ENCODE assay signal across 8 cellular contexts in genomic region chr2:201257941-201258665, GRCh38. TPM values are rescaled to one million over a fixed set of nuclear protein-coding genes. Genes with fewer than 3 reads are reported as not detected.
A peak's percentile ranks its signal among the peaks of the same experiment; 100 is the strongest.
DNase-seq lines count a peak whose midpoint lies in the region; ATAC-seq and TF ChIP-seq lines count a peak whose summit lies in the region.

No MANE protein-coding gene starts in this region.

- H3K27me3 ChIP-seq in CD4-positive, alpha-beta memory T cell (ENCODE audit: insufficient read depth, low read length) = no peaks in the 10 kb centered on the region
- no peaks in the 10 kb centered on the region for H3K27me3 ChIP-seq in HL-60 (ENCODE audit: insufficient read depth, poor library complexity, severe bottlenecking)
- H3K27me3 ChIP-seq in rectal smooth muscle tissue (ENCODE audit: control insufficient read depth, insufficient read depth, low read length) = no peaks in the 10 kb centered on the region
- no peaks in the 10 kb centered on the region for H3K27me3 ChIP-seq in uterus

- H3K27ac Mint-ChIP-seq in CD4-positive, alpha-beta memory T cell = peak overlapping the region; percentile 95 to 100 (median 99)
- peak overlapping the region; percentile 97 for H3K27ac Mint-ChIP-seq in activated naive CD4-positive, alpha-beta T cell treated with anti-CD3 and anti-CD28 coated beads, Interleukin-2, amount 50 U/mL, for 24 hours

- H3K9me3 ChIP-seq in CD4-positive, alpha-beta memory T cell (ENCODE audit: control insufficient read depth in 1 of 2, low read length in 2 of 2) = no peaks in the 10 kb centered on the region
- H3K9me3 ChIP-seq in uterus = no peaks in the 10 kb centered on the region

- H3K27ac ChIP-seq in CD4-positive, alpha-beta memory T cell (ENCODE audit: low read depth, low read length) = peak overlapping the region; percentile 86
- peak overlapping the region; percentile 99 for H3K27ac ChIP-seq in HL-60 (replicated peaks)
- H3K27ac ChIP-seq in rectal smooth muscle tissue (ENCODE audit: low read depth, low read length) = peak overlapping the region; percentile 89
- peak overlapping the region; percentile 80 to 94 for H3K27ac ChIP-seq in uterus

- peaks cover 40 to 81% (median 61%) of the 10 kb centered on the region in 4 donors for H3K4me1 Mint-ChIP-seq in CD4-positive, alpha-beta memory T cell
- peaks cover 81% of the 10 kb centered on the region for H3K4me1 Mint-ChIP-seq in activated naive CD4-positive, alpha-beta T cell treated with anti-CD3 and anti-CD28 coated beads, Interleukin-2, amount 50 U/mL, for 24 hours

- intact Hi-C loops in CD4-positive, alpha-beta memory T cell (cut with micrococcal nuclease) = loop anchor here (1.0 to 5.0 kb wide), 7 partner anchors 22 to 774 kb away; partner anchors contain the start of genes CASP10, FZD7, STRADB and TRAK2
- intact Hi-C loops in cardiac septum (cut with DNase I) (no loop called here), uterus (cut with DNase I; ENCODE audit: low total_unique reads) (no loop called here)

- POLR2A ChIA-PET in CD4-positive, alpha-beta memory T cell (lab: Charles Lee; ENCODE audit: partially characterized antibody) = interaction anchor here (0.6 to 14.9 kb wide), 20 partner anchors 9 to 1007 kb away, joined by 3 to 249 read pairs (median 5); partner anchors contain the start of genes CASP10, CFLAR, CLK1 and NOP58

- ATAC-seq in GM19467 (IDR thresholded peaks at IDR 0.05; ENCODE audit: unreplicated experiment) (peak; percentile 57), SK-N-SH treated with all-trans-retinoic acid at 6 μM for 48 hours (peak; percentile 87)

- H3K9ac ChIP-seq in rectal smooth muscle tissue (ENCODE audit: low read length) = peak overlapping the region; percentile 70

- peaks cover 18 to 21% of the 10 kb centered on the region in 2 donors for H3K36me3 Mint-ChIP-seq in CD4-positive, alpha-beta memory T cell
- H3K36me3 Mint-ChIP-seq in activated naive CD4-positive, alpha-beta T cell treated with anti-CD3 and anti-CD28 coated beads, Interleukin-2, amount 50 U/mL, for 24 hours = peaks cover 2% of the 10 kb centered on the region

- H3K4me3 ChIP-seq in CD4-positive, alpha-beta memory T cell (ENCODE audit: low read length in 2 of 2) = peak overlapping the region; percentile 57 to 58
- H3K4me3 ChIP-seq in HL-60 (replicated peaks; ENCODE audit: insufficient read depth, low read length) = peak overlapping the region; percentile 36
- peak overlapping the region; percentile 92 for H3K4me3 ChIP-seq in rectal smooth muscle tissue (ENCODE audit: low read length)
- peak overlapping the region; percentile 52 to 65 for H3K4me3 ChIP-seq in uterus

- CTCF ChIA-PET in CD4-positive, alpha-beta memory T cell (lab: Charles Lee; ENCODE audit: partially characterized antibody) = interaction anchor here (1.0 to 8.7 kb wide), 4 partner anchors 21 to 106 kb away, joined by 3 to 72 read pairs (median 44); no protein-coding TSS in a partner anchor

- TF ChIP-seq POLR2A in uterus (IDR thresholded peaks at IDR 0.05) = peak; percentile 17 to 31

- H3K4me3 Mint-ChIP-seq in CD4-positive, alpha-beta memory T cell = peak overlapping the region; percentile 89 to 93 (median 92)
- peak overlapping the region; percentile 89 for H3K4me3 Mint-ChIP-seq in activated naive CD4-positive, alpha-beta T cell treated with anti-CD3 and anti-CD28 coated beads, Interleukin-2, amount 50 U/mL, for 24 hours

- H3K9me3 Mint-ChIP-seq in CD4-positive, alpha-beta memory T cell = peaks cover 0 to 2% (median 0%) of the 10 kb centered on the region in 8 donors
- H3K9me3 Mint-ChIP-seq in activated naive CD4-positive, alpha-beta T cell treated with anti-CD3 and anti-CD28 coated beads, Interleukin-2, amount 50 U/mL, for 24 hours = no peaks in the 10 kb centered on the region

- peak; percentile 95 to 99 (median 98) for DNase-seq in CD4-positive, alpha-beta memory T cell
- DNase-seq in HL-60 (ENCODE audit: low read depth in 1 of 2, low spot score in 1 of 2) (peak; percentile 86 to 99), cardiac septum (ENCODE audit: low spot score) (peak; percentile 90), uterus (peak; percentile 43 to 70)

- no peak for TF ChIP-seq CTCF in HL-60 (IDR thresholded peaks at IDR 0.05; ENCODE audit: insufficient read depth, low read length)
- no peak for TF ChIP-seq CTCF in uterus (IDR thresholded peaks at IDR 0.05)

- no peaks in the 10 kb centered on the region for H3K27me3 Mint-ChIP-seq in CD4-positive, alpha-beta memory T cell
- H3K27me3 Mint-ChIP-seq in activated naive CD4-positive, alpha-beta T cell treated with anti-CD3 and anti-CD28 coated beads, Interleukin-2, amount 50 U/mL, for 24 hours = no peaks in the 10 kb centered on the region

- H3K36me3 ChIP-seq in CD4-positive, alpha-beta memory T cell (ENCODE audit: insufficient read depth, low read length) = no peaks in the 10 kb centered on the region
- H3K36me3 ChIP-seq in rectal smooth muscle tissue (ENCODE audit: control insufficient read depth, insufficient read depth, low read length) (no peaks in the 10 kb centered on the region), uterus (no peaks in the 10 kb centered on the region)

- peaks cover 79% of the 10 kb centered on the region for H3K4me1 ChIP-seq in CD4-positive, alpha-beta memory T cell (ENCODE audit: insufficient read depth, low read length)
- H3K4me1 ChIP-seq in rectal smooth muscle tissue (ENCODE audit: control insufficient read depth, insufficient read depth, low read length) = no peaks in the 10 kb centered on the region
- H3K4me1 ChIP-seq in uterus = no peaks in the 10 kb centered on the region

TF ChIP-seq in SK-N-SH treated with all-trans-retinoic acid at 6 μM for 48 hours, 23 proteins besides CTCF, POLR2A, EP300 and RAD21:
- TF ChIP-seq ZNF70 (CRISPR knock-in tag; IDR thresholded peaks at IDR 0.05) (no peak), ZFP30 (CRISPR knock-in tag; IDR thresholded peaks at IDR 0.05) (no peak), ARNTL (CRISPR knock-in tag; IDR thresholded peaks at IDR 0.05; ENCODE audit: borderline replicate concordance, low read depth) (no peak), ZNF8 (CRISPR knock-in tag; IDR thresholded peaks at IDR 0.05) (no peak), ZFP3 (CRISPR knock-in tag; IDR thresholded peaks at IDR 0.05) (no peak), CSRNP3 (CRISPR knock-in tag; IDR thresholded peaks at IDR 0.05) (no peak), BACH2 (CRISPR knock-in tag; IDR thresholded peaks at IDR 0.05; ENCODE audit: borderline replicate concordance) (no peak), ESRRG (CRISPR knock-in tag; IDR thresholded peaks at IDR 0.05) (no peak), TCF4 (CRISPR knock-in tag; IDR thresholded peaks at IDR 0.05; ENCODE audit: borderline replicate concordance) (no peak), ZC3H10 (CRISPR knock-in tag; IDR thresholded peaks at IDR 0.05) (no peak), CSDC2 (CRISPR knock-in tag; IDR thresholded peaks at IDR 0.05) (no peak), GLIS3 (CRISPR knock-in tag; IDR thresholded peaks at IDR 0.05) (no peak)
TF ChIP-seq in SK-N-SH treated with all-trans-retinoic acid at 6 μM for 48 hours: peak in this region for 0.

RNA-seq across cellular contexts. Expression of gene CASP8, which starts 2.2 kb away (rescaled TPM):
- 100 to 1,000 TPM; 199 to 200 TPM for total RNA-seq in CD4-positive, alpha-beta memory T cell
- 100 to 1,000 TPM in 1 of 2 donors, 10 to 100 TPM in 1; 30.6 to 108 TPM for polyA plus RNA-seq in CD4-positive, alpha-beta memory T cell
- total RNA-seq in cardiac septum = 4.5 TPM
- total RNA-seq in uterus = 100 to 1,000 TPM in 1 of 4 donors, 10 to 100 TPM in 2, 1 to 10 TPM in 1; 2.6 to 111 (median 20.7) TPM

Comparison
In these comparisons a context has a peak if more than half of its experiments do, and no peak if none do; other contexts are left out.
1. Peak in every context shown above with its lines: DNase-seq, ATAC-seq, H3K4me3 ChIP-seq and H3K27ac ChIP-seq.
2. H3K4me3 ChIP-seq: peak in every context shown above with its lines; median percentile 92 in rectal smooth muscle tissue; 58 in uterus; 58 in CD4-positive, alpha-beta memory T cell; 36 in HL-60.